In genomic region chr5:3347741-3348140, GRCh38 we compare ENCODE assay signal across 20 cellular contexts.
DNase-seq lines count a peak whose midpoint lies in the region; ATAC-seq and TF ChIP-seq lines count a peak whose summit lies in the region.
"Had no signal": no experiment of that assay in that cellular context is flagged by ENCODE, and none has a peak within 500 bp of the region (broad histone marks: within the 10 kb centered on the region; RNA-seq: fewer than 3 reads in every experiment).

No MANE protein-coding gene starts in this region.

- intact Hi-C loops in colonic mucosa (cut with DNase I): no loop called here

- no CpG with 5 or more reads among the region's 5 CpGs for WGBS in H9 (ENCODE audit: extremely low coverage, insufficient read length, low lambda C conversion rate)

- H4K20me1 ChIP-seq in H9 (ENCODE audit: control insufficient read depth, insufficient read depth, insufficient read length) (no peaks in the 10 kb centered on the region), neural progenitor cell (ENCODE audit: low read depth) (no peaks in the 10 kb centered on the region)
- H4K20me1 ChIP-seq: BLaER1 had no signal

- no peak for ATAC-seq in GM18505 (IDR thresholded peaks at IDR 0.05; ENCODE audit: unreplicated experiment)
- ATAC-seq: K562 had no signal

- H2BK15ac ChIP-seq in H9 (ENCODE audit: low read depth, low read length): no peak overlapping the region

- no peak overlapping the region for H2BK120ac ChIP-seq in H9 (ENCODE audit: low read depth, low read length, poor library complexity, severe bottlenecking)

- H3K27me3 ChIP-seq in H9 (ENCODE audit: insufficient read depth, low read length) (no peaks in the 10 kb centered on the region), colonic mucosa (no peaks in the 10 kb centered on the region), neural progenitor cell (no peaks in the 10 kb centered on the region)
- H3K27me3 ChIP-seq: BLaER1 had no signal

- H3K9me3 ChIP-seq in H9 (ENCODE audit: control insufficient read depth, low read depth, low read length) (no peaks in the 10 kb centered on the region), colonic mucosa (no peaks in the 10 kb centered on the region), neural progenitor cell (ENCODE audit: low read depth) (no peaks in the 10 kb centered on the region)
- H3K9me3 ChIP-seq: BLaER1 had no signal

- no peak overlapping the region for H2BK5ac ChIP-seq in H9 (ENCODE audit: insufficient read length, low read length)

- no peak overlapping the region for H3K4me2 ChIP-seq in H9 (ENCODE audit: insufficient read depth, insufficient read length, low read length)
- H3K4me2 ChIP-seq in neural progenitor cell: no peak overlapping the region
- H3K4me2 ChIP-seq: BLaER1, PC-9 had no signal

- H3K14ac ChIP-seq in H9 (ENCODE audit: insufficient read depth, low read length): no peak overlapping the region

- H2AFZ ChIP-seq in H9 (ENCODE audit: low read length) (no peak overlapping the region), neural progenitor cell (replicated peaks) (no peak overlapping the region)
- H2AFZ ChIP-seq: PC-9 had no signal

- H3K4me1 Mint-ChIP-seq in H9: peaks cover 11% of the 10 kb centered on the region in 2 experiments; a peak in 3 of 4 replicates
- H3K4me1 Mint-ChIP-seq in neural progenitor cell: peaks cover 6% of the 10 kb centered on the region
- no peaks in the 10 kb centered on the region for H3K4me1 Mint-ChIP-seq in type B pancreatic cell (ENCODE audit: unreplicated experiment)
- H3K4me1 Mint-ChIP-seq: CD4-positive, CD25-positive, alpha-beta regulatory T cell had no signal

- H3K23ac ChIP-seq in H9 (ENCODE audit: insufficient read length, low read depth, low read length): no peak overlapping the region

- no peak overlapping the region for H4K5ac ChIP-seq in H9 (ENCODE audit: insufficient read length, low read depth, low read length)

- no peaks in the 10 kb centered on the region for H3K36me3 ChIP-seq in colonic mucosa
- no peaks in the 10 kb centered on the region for H3K36me3 ChIP-seq in neural progenitor cell
- H3K36me3 ChIP-seq: BLaER1 had no signal

- no peak overlapping the region for H3K18ac ChIP-seq in H9 (ENCODE audit: insufficient read length, low read depth, low read length)

- peaks cover 2% of the 10 kb centered on the region for H3K27me3 Mint-ChIP-seq in H9 (ENCODE audit: low read depth)
- peaks cover 16% of the 10 kb centered on the region for H3K27me3 Mint-ChIP-seq in neural progenitor cell (ENCODE audit: insufficient read depth, low read depth)
- peaks cover 26% of the 10 kb centered on the region for H3K27me3 Mint-ChIP-seq in type B pancreatic cell
- H3K27me3 Mint-ChIP-seq: CD4-positive, CD25-positive, alpha-beta regulatory T cell had no signal

- no peak overlapping the region for H2AK5ac ChIP-seq in H9 (ENCODE audit: insufficient read length, low read length)

- H3K4me3 ChIP-seq in colonic mucosa: no peak overlapping the region
- no peak overlapping the region for H3K4me3 ChIP-seq in neural progenitor cell
- H3K4me3 ChIP-seq: BLaER1, K562, PC-9 had no signal

- H3T11ph ChIP-seq in H9 (ENCODE audit: low read length): no peak overlapping the region

- H4K91ac ChIP-seq in H9 (ENCODE audit: insufficient read length, low read depth, low read length): no peak overlapping the region

- no peak overlapping the region for H2BK12ac ChIP-seq in H9 (ENCODE audit: insufficient read length, low read depth, low read length)

- no peak overlapping the region for H3K4ac ChIP-seq in H9 (ENCODE audit: low read depth, low read length)

- TF ChIP-seq CTCF in H9 (conservative IDR thresholded peaks at IDR 0.05) (no peak), colonic mucosa (IDR thresholded peaks at IDR 0.05) (no peak), neural progenitor cell (IDR thresholded peaks at IDR 0.05) (no peak), type B pancreatic cell (conservative IDR thresholded peaks at IDR 0.05) (no peak)

- peak; percentile 10 for DNase-seq in H9
- DNase-seq in colonic mucosa: peak; percentile 11
- DNase-seq in neural progenitor cell (ENCODE audit: low spot score): no peak
- peak; percentile 36 for DNase-seq in type B pancreatic cell (ENCODE audit: extremely low spot score, unreplicated experiment)
- DNase-seq in NCI-H187 (lab: John Stamatoyannopoulos, UW): no peak
- DNase-seq in effector CD4-positive, alpha-beta T cell: no peak
- DNase-seq: CD4-positive, CD25-positive, alpha-beta regulatory T cell; H7; Kasumi-1; NCI-H1092 treated with DMSO at 0.1 percent for 48 hours; NCI-H1436; NCI-H187 treated with DMSO at 0.1 percent for 48 hours; NCI-H2107; NCI-H526 treated with DMSO at 0.1 percent for 48 hours; PC-9; RPMI8226; SHP77 had no signal

- no peak for TF ChIP-seq POLR2A in GM18505 (IDR thresholded peaks at IDR 0.05; ENCODE audit: borderline replicate concordance, extremely low read depth, insufficient read depth, insufficient read length)

- H3K36me3 Mint-ChIP-seq in H9 (ENCODE audit: insufficient read depth in 1 of 3, low read depth in 3 of 3) (peaks cover 0 to 4% (median 0%) of the 10 kb centered on the region in 3 experiments; a peak in 1 of 7 replicates), neural progenitor cell (no peaks in the 10 kb centered on the region), type B pancreatic cell (no peaks in the 10 kb centered on the region)
- H3K36me3 Mint-ChIP-seq: CD4-positive, CD25-positive, alpha-beta regulatory T cell had no signal

- H3K23me2 ChIP-seq in H9 (ENCODE audit: insufficient read length, low read depth, low read length, poor library complexity, severe bottlenecking): no peaks in the 10 kb centered on the region

- no peaks in the 10 kb centered on the region for H3F3A ChIP-seq in neural progenitor cell (ENCODE audit: low read depth)

- no peaks in the 10 kb centered on the region for H3K79me1 ChIP-seq in H9 (ENCODE audit: insufficient read depth, low read depth, low read length, poor library complexity, severe bottlenecking)

- H3K9me3 Mint-ChIP-seq in H9 (0 out of 5 replicates have a peak, but pooled peaks cover 0 to 3% of the 10 kb centered on the region in 2 experiments), neural progenitor cell (no peaks in the 10 kb centered on the region), type B pancreatic cell (no peaks in the 10 kb centered on the region)

- no peaks in the 10 kb centered on the region for H3K4me1 ChIP-seq in H9 (ENCODE audit: insufficient read depth, low read length)
- no peaks in the 10 kb centered on the region for H3K4me1 ChIP-seq in colonic mucosa
- no peaks in the 10 kb centered on the region for H3K4me1 ChIP-seq in neural progenitor cell
- H3K4me1 ChIP-seq: BLaER1 had no signal

- H3K4me3 Mint-ChIP-seq in H9 (no peak overlapping the region), neural progenitor cell (peak overlapping the region; percentile 13), type B pancreatic cell (no peak overlapping the region)

- H3K56ac ChIP-seq in H9 (ENCODE audit: insufficient read length, low read depth, low read length): no peak overlapping the region

- H3K79me2 ChIP-seq in H9 (ENCODE audit: insufficient read depth, low read length) (no peaks in the 10 kb centered on the region), neural progenitor cell (ENCODE audit: low read depth) (no peaks in the 10 kb centered on the region)

- no peak overlapping the region for H4K8ac ChIP-seq in H9 (replicated peaks; ENCODE audit: insufficient read length, low read depth, low read length)

- no peak overlapping the region for H3K9ac ChIP-seq in H9 (ENCODE audit: extremely low read depth, insufficient read length, low read length)
- H3K9ac ChIP-seq in colonic mucosa (ENCODE audit: low read depth in 2 of 2, low read length in 2 of 2): no peak overlapping the region
- H3K9ac ChIP-seq in neural progenitor cell: no peak overlapping the region
- H3K9ac ChIP-seq: BLaER1 had no signal

- H3K27ac Mint-ChIP-seq in H9: no peak overlapping the region; a peak in 1 of 7 replicates
- no peak overlapping the region for H3K27ac Mint-ChIP-seq in neural progenitor cell
- H3K27ac Mint-ChIP-seq in type B pancreatic cell: no peak overlapping the region
- H3K27ac Mint-ChIP-seq: CD4-positive, CD25-positive, alpha-beta regulatory T cell had no signal

- no peak overlapping the region for H3K27ac ChIP-seq in H9 (ENCODE audit: insufficient read length, low read depth, low read length)
- H3K27ac ChIP-seq in colonic mucosa: no peak overlapping the region
- no peak overlapping the region for H3K27ac ChIP-seq in neural progenitor cell
- H3K27ac ChIP-seq: BLaER1, PC-9 had no signal

- no peak overlapping the region for H2BK20ac ChIP-seq in H9 (ENCODE audit: low read depth, low read length, poor library complexity, severe bottlenecking)

Comparison
In these comparisons a context has a peak if more than half of its experiments do, and no peak if none do; other contexts are left out.
1. DNase-seq: peak in H9 (single experiment), colonic mucosa (single experiment) and type B pancreatic cell (single experiment); none in neural progenitor cell (single experiment), NCI-H187 (0 of 2) and effector CD4-positive, alpha-beta T cell (single experiment).